Comparison of ENCODE assay signal across 8 cellular contexts in genomic region chr15:67097893-67098740, GRCh38. TPM values are rescaled to one million over a fixed set of nuclear protein-coding genes. Genes with fewer than 3 reads are reported as not detected.
DNase-seq lines count a peak whose midpoint lies in the region; ATAC-seq and TF ChIP-seq lines count a peak whose summit lies in the region.

No MANE protein-coding gene starts in this region.

- H3K4me1 ChIP-seq in OCI-LY1 (ENCODE audit: insufficient read depth, low read length, severe bottlenecking) (peaks cover 100% of the 10 kb centered on the region), mucosa of rectum (ENCODE audit: control insufficient read depth in 2 of 2, insufficient read depth in 2 of 2, low read length in 2 of 2) (peaks cover 23 to 26% of the 10 kb centered on the region in 2 donors), vagina (peaks cover 80% of the 10 kb centered on the region)

- intact Hi-C loops in vagina (cut with DNase I): no loop called here

- H3K9me3 ChIP-seq in OCI-LY1 (ENCODE audit: low read length) (no peaks in the 10 kb centered on the region), mucosa of rectum (ENCODE audit: control insufficient read depth in 2 of 2, low read length in 2 of 2) (no peaks in the 10 kb centered on the region), vagina (no peaks in the 10 kb centered on the region)

- H3K9ac ChIP-seq in OCI-LY1 (ENCODE audit: low read length) (peak overlapping the region; percentile 53; the same call in 1 of the 2 replicates), mucosa of rectum (ENCODE audit: low read depth in 1 of 2, low read length in 2 of 2) (peak overlapping the region; percentile 26 to 43)

- peak overlapping the region; percentile 51 for H3K4me3 ChIP-seq in AG10803 (ENCODE audit: low read length)
- no peak overlapping the region for H3K4me3 ChIP-seq in OCI-LY1 (ENCODE audit: low read depth, low read length, poor library complexity, severe bottlenecking)
- no peak overlapping the region for H3K4me3 ChIP-seq in brain microvascular endothelial cell (ENCODE audit: low read depth, low read length)
- peak overlapping the region; percentile 17 to 22 for H3K4me3 ChIP-seq in mucosa of rectum (ENCODE audit: low read length in 2 of 2)
- peak overlapping the region; percentile 15 to 28 for H3K4me3 ChIP-seq in vagina

- ATAC-seq in GM19328 (IDR thresholded peaks at IDR 0.05; ENCODE audit: unreplicated experiment): no peak
- ATAC-seq in HG03039 (IDR thresholded peaks at IDR 0.05; ENCODE audit: unreplicated experiment): no peak

- in situ Hi-C loops in brain microvascular endothelial cell (cut with HindIII; ENCODE audit: low pct_ligation_motif_present, low sequenced_read_pairs): no loop called here

- DNase-seq in AG10803 (ENCODE audit: low read depth): peak; percentile 98
- peak; percentile 60 for DNase-seq in brain microvascular endothelial cell
- no peak for DNase-seq in vagina (ENCODE audit: extremely low spot score in 2 of 2)
- no peak for DNase-seq in NCI-H2196 treated with DMSO at 0.1 percent for 48 hours (lab: John Stamatoyannopoulos, UW; ENCODE audit: unreplicated experiment)

- H3K27ac ChIP-seq in OCI-LY1 (ENCODE audit: low read depth, low read length, poor library complexity, severe bottlenecking) (peak overlapping the region; percentile 90), brain microvascular endothelial cell (peak overlapping the region; percentile 76), mucosa of rectum (ENCODE audit: low read depth in 2 of 2, low read length in 2 of 2) (peak overlapping the region; percentile 52 to 69), vagina (peak overlapping the region; percentile 83)

- no peaks in the 10 kb centered on the region for H3K9me2 ChIP-seq in OCI-LY1 (ENCODE audit: low read depth, low read length)

- no peaks in the 10 kb centered on the region for H4K20me1 ChIP-seq in OCI-LY1 (ENCODE audit: insufficient read depth, low read length)

- TF ChIP-seq POLR2A in vagina (IDR thresholded peaks at IDR 0.05): no peak

- no peaks in the 10 kb centered on the region for H3F3A ChIP-seq in OCI-LY1 (ENCODE audit: insufficient read depth, low read length)

- H3K27me3 ChIP-seq in OCI-LY1 (ENCODE audit: insufficient read depth, low read length): no peaks in the 10 kb centered on the region
- H3K27me3 ChIP-seq in brain microvascular endothelial cell (replicated peaks): no peaks in the 10 kb centered on the region
- H3K27me3 ChIP-seq in mucosa of rectum (ENCODE audit: control insufficient read depth in 2 of 2, insufficient read depth in 2 of 2, low read length in 2 of 2): no peaks in the 10 kb centered on the region
- H3K27me3 ChIP-seq in vagina: no peaks in the 10 kb centered on the region

- H3K79me2 ChIP-seq in OCI-LY1 (ENCODE audit: insufficient read depth, low read length): peaks cover 37% of the 10 kb centered on the region

- peak overlapping the region; percentile 29; the same call in 1 of the 2 replicates for H3K4me2 ChIP-seq in OCI-LY1 (ENCODE audit: low read length)

- no peak overlapping the region for H2AFZ ChIP-seq in OCI-LY1 (ENCODE audit: low read length)

- H3K36me3 ChIP-seq in OCI-LY1 (ENCODE audit: insufficient read depth, low read length): peaks cover 32% of the 10 kb centered on the region; the same call in 1 of the 2 replicates
- peaks cover 77% of the 10 kb centered on the region for H3K36me3 ChIP-seq in brain microvascular endothelial cell (replicated peaks)
- H3K36me3 ChIP-seq in mucosa of rectum (ENCODE audit: control insufficient read depth in 2 of 2, insufficient read depth in 2 of 2, low read length in 2 of 2): peaks cover 0 to 9% of the 10 kb centered on the region in 2 donors
- H3K36me3 ChIP-seq in vagina: no peaks in the 10 kb centered on the region

- TF ChIP-seq CTCF in AG10803 (conservative IDR thresholded peaks at IDR 0.05; ENCODE audit: low read length) (no peak), OCI-LY1 (IDR thresholded peaks at IDR 0.05; ENCODE audit: low read length) (no peak), brain microvascular endothelial cell (IDR thresholded peaks at IDR 0.05; ENCODE audit: low read depth, low read length, missing control alignments) (no peak), vagina (IDR thresholded peaks at IDR 0.05) (no peak)

RNA-seq across cellular contexts. Expression of gene SMAD3, which starts 32.7 kb away (rescaled TPM):
- total RNA-seq in vagina: 53.5 TPM

Comparison
In these comparisons a context has a peak if more than half of its experiments do, and no peak if none do; other contexts are left out.
1. DNase-seq: peak in AG10803 (single experiment) and brain microvascular endothelial cell (single experiment); none in vagina (0 of 2) and NCI-H2196 treated with DMSO at 0.1 percent for 48 hours (single experiment).
2. H3K4me3 ChIP-seq: peak in AG10803 (single experiment), mucosa of rectum (2 of 2) and vagina (2 of 2); none in OCI-LY1 (single experiment) and brain microvascular endothelial cell (single experiment).
3. Peak in every context shown above with its lines, with median percentiles within 50 percentile points of each other: H3K27ac ChIP-seq.